In the genomic region with DNA sequence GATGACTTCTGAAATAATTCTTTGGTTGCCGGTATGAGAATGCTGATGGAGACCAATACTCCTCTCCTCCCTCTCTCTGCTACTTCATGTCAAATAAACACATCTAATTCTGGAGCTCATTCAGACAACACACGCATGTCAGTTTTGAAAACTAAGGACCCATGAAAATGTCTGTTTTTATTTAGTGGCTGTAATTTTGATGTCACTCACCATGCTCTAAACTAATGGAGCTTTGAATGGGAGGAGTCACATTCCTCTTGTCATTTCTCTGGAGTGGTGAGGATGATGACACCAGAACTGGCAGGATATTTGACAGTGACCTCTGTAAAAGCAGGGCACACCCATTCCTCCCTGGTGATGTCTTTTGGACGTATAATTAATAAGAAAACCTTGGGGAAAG, we compare ENCODE assay signal across 15 cellular contexts.
DNase-seq lines count a peak whose midpoint lies in the region; ATAC-seq and TF ChIP-seq lines count a peak whose summit lies in the region.
"Had no signal": no experiment of that assay in that cellular context is flagged by ENCODE, and none has a peak within 500 bp of the region (broad histone marks: within the 10 kb centered on the region; RNA-seq: fewer than 3 reads in every experiment).

No MANE protein-coding gene starts in this region.

- POLR2A ChIA-PET in Caco-2 (lab: Charles Lee) (no interaction called here), IMR-90 (lab: Charles Lee; ENCODE audit: unreplicated experiment) (no interaction called here)
- POLR2A ChIA-PET in activated CD8-positive, alpha-beta T cell treated with anti-CD3 and anti-CD28 coated beads for 36 hours (lab: Charles Lee): interaction anchor here (1.3 kb wide), 1 partner anchor 37 kb away, joined by 3 read pairs; no protein-coding TSS in a partner anchor

- no peak overlapping the region for H3K27ac ChIP-seq in IMR-90 (ENCODE audit: insufficient read depth, low read length)
- H3K27ac ChIP-seq: vagina had no signal

- in situ Hi-C loops in IMR-90 (cut with MboI; ENCODE audit: low sequenced_read_pairs): no loop called here

- intact Hi-C loops in Caco-2 (cut with micrococcal nuclease; ENCODE audit: unreplicated experiment) (no loop called here), IMR-90 (cut with micrococcal nuclease) (no loop called here)
- intact Hi-C loops in activated CD8-positive, alpha-beta T cell treated with anti-CD3 and anti-CD28 coated beads for 36 hours (cut with micrococcal nuclease): no loop called here
- intact Hi-C loops in activated CD4-positive, alpha-beta T cell treated with anti-CD3 and anti-CD28 coated beads, Interleukin-2, amount 10 ng/mL, durations not matched to agents 24 days and 14 days (cut with micrococcal nuclease): no loop called here

- H3K9ac ChIP-seq in IMR-90 (ENCODE audit: low read depth, low read length): no peak overlapping the region

- H3K23ac ChIP-seq in IMR-90 (ENCODE audit: low read depth, low read length): no peak overlapping the region

- peaks cover 19% of the 10 kb centered on the region for H3K4me1 Mint-ChIP-seq in Caco-2 (ENCODE audit: low read depth, unreplicated experiment)
- H3K4me1 Mint-ChIP-seq in endothelial cell (ENCODE audit: unreplicated experiment): peaks cover 24% of the 10 kb centered on the region
- peaks cover 21% of the 10 kb centered on the region for H3K4me1 Mint-ChIP-seq in stimulated activated effector memory CD8-positive, alpha-beta T cell treated with anti-CD3 and anti-CD28 coated beads, Interleukin-12 subunit alpha, Interleukin-12 subunit beta, amount 100 ng/mL, for 72 hours
- H3K4me1 Mint-ChIP-seq in activated CD8-positive, alpha-beta T cell treated with anti-CD3 and anti-CD28 coated beads for 36 hours (ENCODE audit: low read depth): peaks cover 32% of the 10 kb centered on the region
- peaks cover 20% of the 10 kb centered on the region for H3K4me1 Mint-ChIP-seq in activated CD4-positive, alpha-beta T cell treated with anti-CD3 and anti-CD28 coated beads, Interleukin-2, amount 10 ng/mL, durations not matched to agents 24 days and 14 days

- H3K36me3 Mint-ChIP-seq in Caco-2 (ENCODE audit: insufficient read depth, unreplicated experiment): peaks cover 6% of the 10 kb centered on the region
- peaks cover 4% of the 10 kb centered on the region for H3K36me3 Mint-ChIP-seq in endothelial cell (ENCODE audit: low read depth, unreplicated experiment)
- no peaks in the 10 kb centered on the region for H3K36me3 Mint-ChIP-seq in stimulated activated effector memory CD8-positive, alpha-beta T cell treated with anti-CD3 and anti-CD28 coated beads, Interleukin-12 subunit alpha, Interleukin-12 subunit beta, amount 100 ng/mL, for 72 hours
- no peaks in the 10 kb centered on the region for H3K36me3 Mint-ChIP-seq in activated CD8-positive, alpha-beta T cell treated with anti-CD3 and anti-CD28 coated beads for 36 hours (ENCODE audit: low read depth)
- H3K36me3 Mint-ChIP-seq in activated CD4-positive, alpha-beta T cell treated with anti-CD3 and anti-CD28 coated beads, Interleukin-2, amount 10 ng/mL, durations not matched to agents 24 days and 14 days (ENCODE audit: low read depth): no peaks in the 10 kb centered on the region

- H2BK5ac ChIP-seq in IMR-90 (ENCODE audit: low read depth, low read length, poor library complexity, severe bottlenecking): no peak overlapping the region

- H3K4me3 Mint-ChIP-seq in Caco-2 (ENCODE audit: unreplicated experiment): no peak overlapping the region
- H3K4me3 Mint-ChIP-seq in endothelial cell (ENCODE audit: unreplicated experiment): no peak overlapping the region
- no peak overlapping the region for H3K4me3 Mint-ChIP-seq in stimulated activated effector memory CD8-positive, alpha-beta T cell treated with anti-CD3 and anti-CD28 coated beads, Interleukin-12 subunit alpha, Interleukin-12 subunit beta, amount 100 ng/mL, for 72 hours
- H3K4me3 Mint-ChIP-seq in activated CD8-positive, alpha-beta T cell treated with anti-CD3 and anti-CD28 coated beads for 36 hours: no peak overlapping the region
- H3K4me3 Mint-ChIP-seq in activated CD4-positive, alpha-beta T cell treated with anti-CD3 and anti-CD28 coated beads, Interleukin-2, amount 10 ng/mL, durations not matched to agents 24 days and 14 days: no peak overlapping the region
- H3K4me3 Mint-ChIP-seq: activated naive CD8-positive, alpha-beta T cell treated with anti-CD3 and anti-CD28 coated beads for 36 hours had no signal

- H4K8ac ChIP-seq in IMR-90 (ENCODE audit: low read depth in 2 of 2, low read length in 2 of 2): no peak overlapping the region

- no peak for DNase-seq in Caco-2
- DNase-seq in IMR-90: no peak
- no peak for DNase-seq in endothelial cell (ENCODE audit: low spot score)
- peak; percentile 23 for DNase-seq in myocyte (ENCODE audit: low read depth)
- no peak for DNase-seq in stimulated activated effector memory CD8-positive, alpha-beta T cell treated with anti-CD3 and anti-CD28 coated beads, Interleukin-12 subunit alpha, Interleukin-12 subunit beta, amount 100 ng/mL, for 72 hours (ENCODE audit: low spot score in 2 of 2)
- DNase-seq in activated CD8-positive, alpha-beta T cell treated with anti-CD3 and anti-CD28 coated beads for 36 hours: no peak
- DNase-seq in activated CD4-positive, alpha-beta T cell treated with anti-CD3 and anti-CD28 coated beads, Interleukin-2, amount 10 ng/mL, durations not matched to agents 24 days and 14 days: no peak
- DNase-seq: activated naive CD8-positive, alpha-beta T cell treated with anti-CD3 and anti-CD28 coated beads for 36 hours; activated T-cell treated with anti-CD3 and anti-CD28 coated beads for 4 hours; BE2C; mucosa of descending colon; stimulated activated CD4-positive, alpha-beta T cell treated with anti-CD3 and anti-CD28 coated beads, Interleukin-2, amount 100 ng/mL, for 48 hours had no signal

- H3K79me1 ChIP-seq in IMR-90 (ENCODE audit: low read depth in 1 of 2, low read length in 2 of 2): peaks cover 0 to 17% of the 10 kb centered on the region in 2 experiments; a peak in 3 of 4 replicates

- no CpG with 5 or more reads among the region's 3 CpGs for WGBS in IMR-90 (ENCODE audit: extremely low coverage in 2 of 2, insufficient read length in 1 of 2), 2 experiments

- no peak overlapping the region for H2BK15ac ChIP-seq in IMR-90 (ENCODE audit: low read depth, low read length)

- TF ChIP-seq POLR2A in IMR-90 (IDR thresholded peaks at IDR 0.05; ENCODE audit: low read depth, low read length): no peak

- H3K4ac ChIP-seq in IMR-90 (ENCODE audit: low read depth, low read length): peak overlapping the region; percentile 21

- no peak for ATAC-seq in IMR-90 (ENCODE audit: low read depth)
- ATAC-seq in stimulated activated effector memory CD8-positive, alpha-beta T cell treated with anti-CD3 and anti-CD28 coated beads, Interleukin-12 subunit alpha, Interleukin-12 subunit beta, amount 100 ng/mL, for 72 hours: no peak
- ATAC-seq in GM21737 (IDR thresholded peaks at IDR 0.05; ENCODE audit: unreplicated experiment): no peak
- ATAC-seq in activated CD8-positive, alpha-beta T cell treated with anti-CD3 and anti-CD28 coated beads for 36 hours: no peak
- ATAC-seq: esophagus mucosa, mucosa of descending colon had no signal

- BruUV-seq in Caco-2 (replicated peaks; lab: Mats Ljungman, UMichigan) (no TSS peak), IMR-90 (replicated peaks; lab: Mats Ljungman, UMichigan) (no TSS peak)

- no peak for TF ChIP-seq RAD21 in IMR-90 (IDR thresholded peaks at IDR 0.05; ENCODE audit: low read length)

- H2AK5ac ChIP-seq in IMR-90 (ENCODE audit: low read depth, low read length): peak overlapping the region; percentile 5; the same call in 1 of the 2 replicates

- H3K9me1 ChIP-seq in IMR-90 (ENCODE audit: insufficient read depth, low read length): peaks cover 16% of the 10 kb centered on the region

- no peak overlapping the region for H2AFZ ChIP-seq in IMR-90 (replicated peaks; ENCODE audit: low read length, poor library complexity)

- H4K91ac ChIP-seq in IMR-90 (ENCODE audit: insufficient read depth, low read depth, low read length): no peak overlapping the region

- no peak overlapping the region for H3K4me3 ChIP-seq in Caco-2 (ENCODE audit: low read depth, low read length)
- H3K4me3 ChIP-seq in IMR-90 (ENCODE audit: insufficient read depth, low read depth, low read length): no peak overlapping the region
- H3K4me3 ChIP-seq: mucosa of descending colon, vagina had no signal

- H2BK120ac ChIP-seq in IMR-90 (ENCODE audit: low read depth, low read length): 0 out of 2 replicates have a peak overlapping the region, but pooled peaks have one; percentile 10

- no peak overlapping the region for H3K4me2 ChIP-seq in IMR-90 (ENCODE audit: low read depth, low read length)

- no peak overlapping the region for H3K56ac ChIP-seq in IMR-90 (ENCODE audit: extremely low read depth, insufficient read depth, low read length)

- H3K9me3 ChIP-seq in Caco-2: no peaks in the 10 kb centered on the region
- H3K9me3 ChIP-seq in IMR-90 (ENCODE audit: control insufficient read depth, insufficient read depth, low read length): no peaks in the 10 kb centered on the region
- H3K9me3 ChIP-seq: BE2C, mucosa of descending colon, vagina had no signal

- H3K18ac ChIP-seq in IMR-90 (ENCODE audit: low read depth, low read length): no peak overlapping the region

- H2AK9ac ChIP-seq in IMR-90 (replicated peaks; ENCODE audit: low read depth, low read length, poor library complexity): no peak overlapping the region

- no peaks in the 10 kb centered on the region for H3K9me3 Mint-ChIP-seq in Caco-2 (ENCODE audit: unreplicated experiment)
- no peaks in the 10 kb centered on the region for H3K9me3 Mint-ChIP-seq in endothelial cell (ENCODE audit: unreplicated experiment)
- no peaks in the 10 kb centered on the region for H3K9me3 Mint-ChIP-seq in stimulated activated effector memory CD8-positive, alpha-beta T cell treated with anti-CD3 and anti-CD28 coated beads, Interleukin-12 subunit alpha, Interleukin-12 subunit beta, amount 100 ng/mL, for 72 hours
- H3K9me3 Mint-ChIP-seq in activated CD8-positive, alpha-beta T cell treated with anti-CD3 and anti-CD28 coated beads for 36 hours: no peaks in the 10 kb centered on the region
- H3K9me3 Mint-ChIP-seq in activated CD4-positive, alpha-beta T cell treated with anti-CD3 and anti-CD28 coated beads, Interleukin-2, amount 10 ng/mL, durations not matched to agents 24 days and 14 days: no peaks in the 10 kb centered on the region
- H3K9me3 Mint-ChIP-seq: activated naive CD8-positive, alpha-beta T cell treated with anti-CD3 and anti-CD28 coated beads for 36 hours had no signal

- dilution Hi-C loops in IMR-90 (cut with HindIII; ENCODE audit: low sequenced_read_pairs, unreplicated experiment): no loop called here

- H3K27me3 Mint-ChIP-seq in Caco-2 (ENCODE audit: insufficient read depth, unreplicated experiment): no peaks in the 10 kb centered on the region
- H3K27me3 Mint-ChIP-seq in endothelial cell (ENCODE audit: unreplicated experiment): peaks cover 1% of the 10 kb centered on the region
- H3K27me3 Mint-ChIP-seq in activated CD8-positive, alpha-beta T cell treated with anti-CD3 and anti-CD28 coated beads for 36 hours: no peaks in the 10 kb centered on the region
- H3K27me3 Mint-ChIP-seq in activated CD4-positive, alpha-beta T cell treated with anti-CD3 and anti-CD28 coated beads, Interleukin-2, amount 10 ng/mL, durations not matched to agents 24 days and 14 days: no peaks in the 10 kb centered on the region
- H3K27me3 Mint-ChIP-seq: activated naive CD8-positive, alpha-beta T cell treated with anti-CD3 and anti-CD28 coated beads for 36 hours had no signal

- H3K4me1 ChIP-seq in Caco-2: peaks cover 41% of the 10 kb centered on the region
- H3K4me1 ChIP-seq in IMR-90 (ENCODE audit: control insufficient read depth, insufficient read depth, low read length): peaks cover 16% of the 10 kb centered on the region
- H3K4me1 ChIP-seq: BE2C had no signal

- CTCF ChIA-PET in Caco-2 (lab: Charles Lee) (no interaction called here), IMR-90 (lab: Yijun Ruan, JAX) (interaction anchor here (0.5 to 1.9 kb wide), 3 partner anchors 16 to 110 kb away, joined by 3 to 5 read pairs (median 3); no protein-coding TSS in a partner anchor)
- CTCF ChIA-PET in activated CD8-positive, alpha-beta T cell treated with anti-CD3 and anti-CD28 coated beads for 36 hours (lab: Charles Lee): no interaction called here

- H3K36me3 ChIP-seq in Caco-2 (ENCODE audit: control insufficient read depth, insufficient read depth, low read length) (no peaks in the 10 kb centered on the region), IMR-90 (ENCODE audit: control insufficient read depth, insufficient read depth, low read length) (no peaks in the 10 kb centered on the region)
- H3K36me3 ChIP-seq: BE2C, vagina had no signal

- H3K27me3 ChIP-seq in Caco-2 (replicated peaks; ENCODE audit: control insufficient read depth, insufficient read depth, low read length): no peaks in the 10 kb centered on the region
- no peaks in the 10 kb centered on the region for H3K27me3 ChIP-seq in IMR-90 (ENCODE audit: control insufficient read depth, insufficient read depth, low read length)
- H3K27me3 ChIP-seq: BE2C, vagina had no signal

- peak overlapping the region; percentile 72 for H3K27ac Mint-ChIP-seq in Caco-2 (ENCODE audit: unreplicated experiment)
- peak overlapping the region; percentile 94 for H3K27ac Mint-ChIP-seq in endothelial cell (ENCODE audit: unreplicated experiment)
- no peak overlapping the region for H3K27ac Mint-ChIP-seq in stimulated activated effector memory CD8-positive, alpha-beta T cell treated with anti-CD3 and anti-CD28 coated beads, Interleukin-12 subunit alpha, Interleukin-12 subunit beta, amount 100 ng/mL, for 72 hours
- H3K27ac Mint-ChIP-seq in activated CD8-positive, alpha-beta T cell treated with anti-CD3 and anti-CD28 coated beads for 36 hours: no peak overlapping the region
- no peak overlapping the region for H3K27ac Mint-ChIP-seq in activated CD4-positive, alpha-beta T cell treated with anti-CD3 and anti-CD28 coated beads, Interleukin-2, amount 10 ng/mL, durations not matched to agents 24 days and 14 days
- H3K27ac Mint-ChIP-seq: activated naive CD8-positive, alpha-beta T cell treated with anti-CD3 and anti-CD28 coated beads for 36 hours had no signal

- no peaks in the 10 kb centered on the region; the same call in 1 of the 2 replicates for H4K20me1 ChIP-seq in IMR-90 (ENCODE audit: insufficient read depth, low read length)

- TF ChIP-seq CTCF in Caco-2 (IDR thresholded peaks at IDR 0.05; ENCODE audit: insufficient read depth in 1 of 2, low read depth in 1 of 2, low read length in 1 of 2, severe bottlenecking in 1 of 2, unreplicated experiment in 1 of 2): no peak
- TF ChIP-seq CTCF in IMR-90 (conservative IDR thresholded peaks at IDR 0.05; ENCODE audit: low read depth, low read length): no peak
- TF ChIP-seq CTCF in endothelial cell (IDR thresholded peaks at IDR 0.05; ENCODE audit: unreplicated experiment): no peak
- no peak for TF ChIP-seq CTCF in activated CD8-positive, alpha-beta T cell treated with anti-CD3 and anti-CD28 coated beads for 36 hours (IDR thresholded peaks at IDR 0.05)

- no peak overlapping the region for H4K5ac ChIP-seq in IMR-90 (ENCODE audit: low read depth, low read length)

- H2BK20ac ChIP-seq in IMR-90 (ENCODE audit: low read depth, low read length): peak overlapping the region; percentile 38

- no peak overlapping the region for H3K14ac ChIP-seq in IMR-90 (replicated peaks; ENCODE audit: low read depth, low read length)

Comparison
In these comparisons a context has a peak if more than half of its experiments do, and no peak if none do; other contexts are left out.
1. H3K27ac Mint-ChIP-seq: peak in Caco-2 (single experiment) and endothelial cell (single experiment); none in stimulated activated effector memory CD8-positive, alpha-beta T cell treated with anti-CD3 and anti-CD28 coated beads, Interleukin-12 subunit alpha, Interleukin-12 subunit beta, amount 100 ng/mL, for 72 hours (single experiment), activated CD8-positive, alpha-beta T cell treated with anti-CD3 and anti-CD28 coated beads for 36 hours (single experiment) and activated CD4-positive, alpha-beta T cell treated with anti-CD3 and anti-CD28 coated beads, Interleukin-2, amount 10 ng/mL, durations not matched to agents 24 days and 14 days (single experiment).